ENCODE assay signal across 13 cellular contexts in genomic region chr4:139367421-139368090, GRCh38.
DNase-seq lines count a peak whose midpoint lies in the region; ATAC-seq and TF ChIP-seq lines count a peak whose summit lies in the region.
"Had no signal": no experiment of that assay in that cellular context is flagged by ENCODE, and none has a peak within 500 bp of the region (broad histone marks: within the 10 kb centered on the region; RNA-seq: fewer than 3 reads in every experiment).

No MANE protein-coding gene starts in this region.

- peaks cover 90% of the 10 kb centered on the region for H3K36me3 ChIP-seq in BE2C

- POLR2A ChIA-PET in activated CD8-positive, alpha-beta T cell treated with anti-CD3 and anti-CD28 coated beads for 36 hours (lab: Charles Lee): no interaction called here

- peaks cover 2 to 32% of the 10 kb centered on the region in 2 donors for H3K36me3 Mint-ChIP-seq in activated T-cell treated with anti-CD3 and anti-CD28 coated beads, Interleukin-2, amount 50 U/mL, for 72 hours (ENCODE audit: insufficient read depth in 2 of 2)
- H3K36me3 Mint-ChIP-seq in activated CD8-positive, alpha-beta T cell treated with anti-CD3 and anti-CD28 coated beads for 36 hours (ENCODE audit: low read depth): peaks cover 58% of the 10 kb centered on the region
- peaks cover 95% of the 10 kb centered on the region for H3K36me3 Mint-ChIP-seq in stimulated activated effector memory CD8-positive, alpha-beta T cell treated with anti-CD3 and anti-CD28 coated beads, Interleukin-12 subunit alpha, Interleukin-12 subunit beta, amount 100 ng/mL, for 72 hours

- peaks cover 20% of the 10 kb centered on the region for H3K4me1 Mint-ChIP-seq in activated T-cell treated with anti-CD3 and anti-CD28 coated beads, Interleukin-2, amount 50 U/mL, for 72 hours (ENCODE audit: low read depth)
- peaks cover 12% of the 10 kb centered on the region for H3K4me1 Mint-ChIP-seq in activated CD8-positive, alpha-beta T cell treated with anti-CD3 and anti-CD28 coated beads for 36 hours (ENCODE audit: low read depth)
- peaks cover 9% of the 10 kb centered on the region for H3K4me1 Mint-ChIP-seq in stimulated activated effector memory CD8-positive, alpha-beta T cell treated with anti-CD3 and anti-CD28 coated beads, Interleukin-12 subunit alpha, Interleukin-12 subunit beta, amount 100 ng/mL, for 72 hours
- H3K4me1 Mint-ChIP-seq: central memory CD8-positive, alpha-beta T cell had no signal

- TF ChIP-seq CTCF in activated CD8-positive, alpha-beta T cell treated with anti-CD3 and anti-CD28 coated beads for 36 hours (IDR thresholded peaks at IDR 0.05): no peak
- no peak for TF ChIP-seq CTCF in BE2C (IDR thresholded peaks at IDR 0.05; ENCODE audit: low read depth, low read length)

- H3K4me3 ChIP-seq in BE2C (ENCODE audit: low read depth, low read length): no peak overlapping the region

- DNase-seq in activated T-cell treated with anti-CD3 and anti-CD28 coated beads, Interleukin-2, amount 50 U/mL, for 72 hours: no peak
- no peak for DNase-seq in activated T-cell treated with anti-CD3 and anti-CD28 coated beads, Interleukin-2, amount 50 U/mL, for 48 hours
- no peak for DNase-seq in activated CD8-positive, alpha-beta T cell treated with anti-CD3 and anti-CD28 coated beads for 36 hours
- DNase-seq in foreskin melanocyte (peak; percentile 49), Right ventricle myocardium superior (no peak), BE2C (no peak)
- DNase-seq in stimulated activated effector memory CD8-positive, alpha-beta T cell treated with anti-CD3 and anti-CD28 coated beads, Interleukin-12 subunit alpha, Interleukin-12 subunit beta, amount 100 ng/mL, for 72 hours (ENCODE audit: low spot score in 2 of 2): no peak
- DNase-seq: kidney glomerular epithelial cell; NCI-H1694 treated with DMSO at 0.1 percent for 48 hours; nucleus accumbens; stimulated activated CD4-positive, alpha-beta T cell treated with anti-CD3 and anti-CD28 coated beads, Interleukin-4, amount 100 ng/mL, for 4 hours had no signal

- intact Hi-C loops in activated CD8-positive, alpha-beta T cell treated with anti-CD3 and anti-CD28 coated beads for 36 hours (cut with micrococcal nuclease): no loop called here
- intact Hi-C loops in Right ventricle myocardium superior (cut with DNase I): no loop called here

- no peak for ATAC-seq in activated T-cell treated with anti-CD3 and anti-CD28 coated beads, Interleukin-2, amount 50 U/mL, for 72 hours (replicated peaks in 1 of 2)
- no peak for ATAC-seq in activated CD8-positive, alpha-beta T cell treated with anti-CD3 and anti-CD28 coated beads for 36 hours
- ATAC-seq in stimulated activated effector memory CD8-positive, alpha-beta T cell treated with anti-CD3 and anti-CD28 coated beads, Interleukin-12 subunit alpha, Interleukin-12 subunit beta, amount 100 ng/mL, for 72 hours: no peak
- ATAC-seq in Right ventricle myocardium superior (ENCODE audit: poor library complexity) (no peak), HG03175 (IDR thresholded peaks at IDR 0.05; ENCODE audit: unreplicated experiment) (no peak)

- no peaks in the 10 kb centered on the region for H3K9me3 ChIP-seq in BE2C

- H3K27ac Mint-ChIP-seq in activated T-cell treated with anti-CD3 and anti-CD28 coated beads, Interleukin-2, amount 50 U/mL, for 72 hours: peak overlapping the region; percentile 83
- H3K27ac Mint-ChIP-seq in activated CD8-positive, alpha-beta T cell treated with anti-CD3 and anti-CD28 coated beads for 36 hours: peak overlapping the region; percentile 6
- peak overlapping the region; percentile 59 for H3K27ac Mint-ChIP-seq in stimulated activated effector memory CD8-positive, alpha-beta T cell treated with anti-CD3 and anti-CD28 coated beads, Interleukin-12 subunit alpha, Interleukin-12 subunit beta, amount 100 ng/mL, for 72 hours

- CTCF ChIA-PET in activated CD8-positive, alpha-beta T cell treated with anti-CD3 and anti-CD28 coated beads for 36 hours (lab: Charles Lee): interaction anchor here (0.8 to 1.2 kb wide), 4 partner anchors 26 to 337 kb away, joined by 3 read pairs; no protein-coding TSS in a partner anchor

- H3K4me3 Mint-ChIP-seq in activated T-cell treated with anti-CD3 and anti-CD28 coated beads, Interleukin-2, amount 50 U/mL, for 72 hours: no peak overlapping the region
- no peak overlapping the region for H3K4me3 Mint-ChIP-seq in activated CD8-positive, alpha-beta T cell treated with anti-CD3 and anti-CD28 coated beads for 36 hours
- no peak overlapping the region for H3K4me3 Mint-ChIP-seq in stimulated activated effector memory CD8-positive, alpha-beta T cell treated with anti-CD3 and anti-CD28 coated beads, Interleukin-12 subunit alpha, Interleukin-12 subunit beta, amount 100 ng/mL, for 72 hours
- H3K4me3 Mint-ChIP-seq: central memory CD8-positive, alpha-beta T cell had no signal

- H3K27me3 ChIP-seq in BE2C: no peaks in the 10 kb centered on the region

- no peaks in the 10 kb centered on the region for H3K9me3 Mint-ChIP-seq in activated T-cell treated with anti-CD3 and anti-CD28 coated beads, Interleukin-2, amount 50 U/mL, for 72 hours
- no peaks in the 10 kb centered on the region for H3K9me3 Mint-ChIP-seq in activated CD8-positive, alpha-beta T cell treated with anti-CD3 and anti-CD28 coated beads for 36 hours
- no peaks in the 10 kb centered on the region for H3K9me3 Mint-ChIP-seq in stimulated activated effector memory CD8-positive, alpha-beta T cell treated with anti-CD3 and anti-CD28 coated beads, Interleukin-12 subunit alpha, Interleukin-12 subunit beta, amount 100 ng/mL, for 72 hours
- H3K9me3 Mint-ChIP-seq: central memory CD8-positive, alpha-beta T cell had no signal

- no peaks in the 10 kb centered on the region for H3K4me1 ChIP-seq in BE2C

- no peaks in the 10 kb centered on the region for H3K27me3 Mint-ChIP-seq in activated T-cell treated with anti-CD3 and anti-CD28 coated beads, Interleukin-2, amount 50 U/mL, for 72 hours (ENCODE audit: low read depth)
- no peaks in the 10 kb centered on the region for H3K27me3 Mint-ChIP-seq in activated CD8-positive, alpha-beta T cell treated with anti-CD3 and anti-CD28 coated beads for 36 hours
- H3K27me3 Mint-ChIP-seq: central memory CD8-positive, alpha-beta T cell had no signal

Comparison
In these comparisons a context has a peak if more than half of its experiments do, and no peak if none do; other contexts are left out.
1. H3K27ac Mint-ChIP-seq: peak in every context shown above with its lines; median percentile 83 in activated T-cell treated with anti-CD3 and anti-CD28 coated beads, Interleukin-2, amount 50 U/mL, for 72 hours; 59 in stimulated activated effector memory CD8-positive, alpha-beta T cell treated with anti-CD3 and anti-CD28 coated beads, Interleukin-12 subunit alpha, Interleukin-12 subunit beta, amount 100 ng/mL, for 72 hours; 6 in activated CD8-positive, alpha-beta T cell treated with anti-CD3 and anti-CD28 coated beads for 36 hours.